8 cellular contexts compared by ENCODE assay signal in the genomic region with DNA sequence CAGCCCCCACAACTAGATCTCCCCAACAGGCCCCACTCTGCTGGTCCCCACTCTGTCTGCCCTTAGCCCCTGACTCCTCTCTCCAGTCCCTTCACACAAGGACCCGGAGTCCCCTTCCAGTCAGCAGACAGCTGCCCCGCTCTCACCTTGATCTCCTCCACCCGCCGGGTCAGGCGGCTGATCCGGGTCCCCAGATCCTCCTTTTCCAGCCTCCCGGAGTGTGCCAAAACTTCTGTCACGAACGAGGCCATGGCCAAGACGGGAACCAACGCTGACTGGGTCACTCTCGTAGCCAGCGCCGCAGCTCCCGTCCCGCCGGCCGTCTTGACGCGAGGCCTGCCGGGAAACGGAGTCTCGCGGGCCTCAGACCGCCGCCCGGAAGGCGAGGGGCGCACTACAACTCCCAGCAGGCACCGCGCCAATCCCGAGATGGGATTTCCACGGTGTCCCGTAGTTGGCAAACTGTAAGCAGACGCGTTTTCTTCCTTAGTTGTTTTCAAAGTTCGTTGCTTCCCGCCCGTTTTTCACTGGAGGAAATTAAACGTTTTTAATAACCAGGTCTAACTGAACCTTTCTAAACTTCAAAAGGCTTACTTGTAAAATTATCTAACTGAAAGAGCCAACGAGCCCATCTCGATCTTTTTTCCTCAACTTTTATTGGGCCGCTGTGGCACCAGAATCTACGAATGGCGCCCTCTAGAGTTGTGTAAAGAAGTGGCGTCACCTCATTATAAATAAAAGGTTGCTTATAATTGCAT. TPM values are rescaled to one million over a fixed set of nuclear protein-coding genes. Genes with fewer than 3 reads are reported as not detected.
DNase-seq lines count a peak whose midpoint lies in the region; ATAC-seq and TF ChIP-seq lines count a peak whose summit lies in the region.

A gene with protein sequence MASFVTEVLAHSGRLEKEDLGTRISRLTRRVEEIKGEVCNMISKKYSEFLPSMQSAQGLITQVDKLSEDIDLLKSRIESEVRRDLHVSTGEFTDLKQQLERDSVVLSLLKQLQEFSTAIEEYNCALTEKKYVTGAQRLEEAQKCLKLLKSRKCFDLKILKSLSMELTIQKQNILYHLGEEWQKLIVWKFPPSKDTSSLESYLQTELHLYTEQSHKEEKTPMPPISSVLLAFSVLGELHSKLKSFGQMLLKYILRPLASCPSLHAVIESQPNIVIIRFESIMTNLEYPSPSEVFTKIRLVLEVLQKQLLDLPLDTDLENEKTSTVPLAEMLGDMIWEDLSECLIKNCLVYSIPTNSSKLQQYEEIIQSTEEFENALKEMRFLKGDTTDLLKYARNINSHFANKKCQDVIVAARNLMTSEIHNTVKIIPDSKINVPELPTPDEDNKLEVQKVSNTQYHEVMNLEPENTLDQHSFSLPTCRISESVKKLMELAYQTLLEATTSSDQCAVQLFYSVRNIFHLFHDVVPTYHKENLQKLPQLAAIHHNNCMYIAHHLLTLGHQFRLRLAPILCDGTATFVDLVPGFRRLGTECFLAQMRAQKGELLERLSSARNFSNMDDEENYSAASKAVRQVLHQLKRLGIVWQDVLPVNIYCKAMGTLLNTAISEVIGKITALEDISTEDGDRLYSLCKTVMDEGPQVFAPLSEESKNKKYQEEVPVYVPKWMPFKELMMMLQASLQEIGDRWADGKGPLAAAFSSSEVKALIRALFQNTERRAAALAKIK (minus strand): TSS at position 277 of the 758 bp plus-strand sequence. CDS start 26 bp downstream, at position 251.

- H3K27me3 ChIP-seq in H7 (ENCODE audit: control insufficient read depth, insufficient read depth, low read length) (no peaks in the 10 kb centered on the region; the same call in 1 of the 2 replicates), Loucy (ENCODE audit: insufficient read depth, low read length, poor library complexity, severe bottlenecking) (no peaks in the 10 kb centered on the region)

- peak; percentile 98 to 99 (median 99) for ATAC-seq in natural killer cell

- H3K4me3 Mint-ChIP-seq in natural killer cell: peak within 1 kb of the TSS; percentile 99

- DNase-seq in G401 (ENCODE audit: low spot score) (peak; percentile 94), H7 (peak; percentile 91), fibroblast of peridontal ligament (ENCODE audit: extremely low read depth) (peak; percentile 97), natural killer cell (peak; percentile 89)
- DNase-seq in activated T-helper 9 cell treated with anti-CD3 and anti-CD28 coated beads, Interleukin-2, amount 50 U/mL, for 16 hours (ENCODE audit: low read depth): peak; percentile 87
- DNase-seq in stimulated activated naive CD4-positive, alpha-beta T cell treated with Interleukin-2 at 50 U/mL for 16 hours (lab: John Stamatoyannopoulos, UW): peak; percentile 91

- no peaks in the 10 kb centered on the region for H3K9me3 Mint-ChIP-seq in natural killer cell

- intact Hi-C loops in natural killer cell (cut with micrococcal nuclease): loop anchor here (10.0 kb wide), 1 partner anchor 101 kb away; a partner anchor contains a TSS

- H3K27ac Mint-ChIP-seq in natural killer cell: peak within 1 kb of the TSS; percentile 92 to 99

- peak; percentile 88 for TF ChIP-seq CTCF in Loucy (conservative IDR thresholded peaks at IDR 0.05; ENCODE audit: low read length)
- peak; percentile 97 for TF ChIP-seq CTCF in natural killer cell (IDR thresholded peaks at IDR 0.05)

- H3K36me3 ChIP-seq in H7 (replicated peaks; ENCODE audit: control insufficient read depth, insufficient read depth, low read length): peaks cover 2% of the 10 kb centered on the region
- no peaks in the 10 kb centered on the region for H3K36me3 ChIP-seq in Loucy (ENCODE audit: insufficient read depth, low read length)

- TF ChIP-seq POLR2A in Raji (IDR thresholded peaks at IDR 0.05; ENCODE audit: insufficient read depth, low read depth, low read length): peak; percentile 82

- H3K4me3 ChIP-seq in H7 (ENCODE audit: insufficient read depth, low read depth, low read length) (peak within 1 kb of the TSS; percentile 83), Loucy (ENCODE audit: low read length, poor library complexity, severe bottlenecking) (peak within 1 kb of the TSS; percentile 98)

- no peaks in the 10 kb centered on the region for H3K9me2 ChIP-seq in Loucy (replicated peaks; ENCODE audit: low read depth, low read length)

- peaks cover 8% of the 10 kb centered on the region in 2 donors for H3K27me3 Mint-ChIP-seq in natural killer cell (ENCODE audit: low read depth in 2 of 2)

- peak within 1 kb of the TSS; percentile 100 for H2AFZ ChIP-seq in Loucy (ENCODE audit: low read length)

- peak within 1 kb of the TSS; percentile 77 for H3K4me2 ChIP-seq in Loucy (ENCODE audit: low read depth, low read length, poor library complexity, severe bottlenecking)

- no peaks in the 10 kb centered on the region for H4K20me1 ChIP-seq in Loucy (ENCODE audit: insufficient read depth, low read length, poor library complexity, severe bottlenecking)

- H3K4me1 ChIP-seq in Loucy (ENCODE audit: insufficient read depth, low read length, poor library complexity, severe bottlenecking): peaks cover 15% of the 10 kb centered on the region

- peaks cover 34% of the 10 kb centered on the region for H3K79me2 ChIP-seq in Loucy (ENCODE audit: insufficient read depth, low read length)

- H3K36me3 Mint-ChIP-seq in natural killer cell: no peaks in the 10 kb centered on the region

- H3K4me1 Mint-ChIP-seq in natural killer cell: peaks cover 12 to 18% of the 10 kb centered on the region in 2 donors

- H3K9me3 ChIP-seq in Loucy (ENCODE audit: insufficient read depth, low read depth, low read length): no peaks in the 10 kb centered on the region

- H3F3A ChIP-seq in Loucy (ENCODE audit: low read depth): no peaks in the 10 kb centered on the region

- in situ Hi-C loops in G401 (cut with HindIII; ENCODE audit: low sequenced_read_pairs): no loop called here

- H3K9ac ChIP-seq in Loucy (ENCODE audit: low read depth, low read length, poor library complexity, severe bottlenecking): peak within 1 kb of the TSS; percentile 95

RNA-seq across cellular contexts. Expression of the gene that starts here (rescaled TPM):
- 22.9 and 29.4 TPM in 2 replicates for total RNA-seq in G401 (2014; rRNA removed; shearing (Covaris generic))
- total RNA-seq in H7 (2014; rRNA removed; shearing (Covaris generic)): 28.1 and 29.1 TPM in 2 replicates
- 1 to 10 TPM; 5.8 to 9.6 (median 6.6) TPM for total RNA-seq in natural killer cell

Comparison
In these comparisons a context has a peak if more than half of its experiments do, and no peak if none do; other contexts are left out.
1. Peak in every context shown above with its lines: DNase-seq, ATAC-seq and H3K4me3 ChIP-seq.